In the genomic region with DNA sequence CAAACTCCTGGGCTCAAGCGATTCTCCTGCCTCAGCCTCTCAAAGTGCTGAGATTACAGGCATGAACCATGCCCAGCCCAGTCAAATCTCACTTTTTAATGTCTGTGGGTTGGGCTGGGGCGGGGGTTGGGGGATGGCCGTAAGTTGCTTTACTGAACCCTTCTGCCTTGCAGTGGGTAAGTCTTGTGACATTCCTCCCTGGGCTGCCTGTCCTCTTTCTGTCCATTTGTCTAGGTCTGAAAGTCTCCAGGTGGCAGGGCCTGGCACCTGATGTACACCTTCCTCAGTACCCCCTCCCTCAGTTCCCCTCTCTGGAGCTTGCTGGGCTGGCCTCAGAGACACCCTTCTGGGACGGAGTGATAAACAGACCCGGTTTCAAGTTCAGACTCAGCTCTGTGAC, we compare ENCODE assay signal across 18 cellular contexts. TPM values are rescaled to one million over a fixed set of nuclear protein-coding genes. Genes with fewer than 3 reads are reported as not detected.
A peak's percentile ranks its signal among the peaks of the same experiment; 100 is the strongest.
DNase-seq lines count a peak whose midpoint lies in the region; ATAC-seq and TF ChIP-seq lines count a peak whose summit lies in the region.
"Had no signal": no experiment of that assay in that cellular context is flagged by ENCODE, and none has a peak within 500 bp of the region (broad histone marks: within the 10 kb centered on the region; RNA-seq: fewer than 3 reads in every experiment).

No MANE protein-coding gene starts in this region.

- peaks cover 38 to 77% (median 61%) of the 10 kb centered on the region in 4 donors for H3K4me1 ChIP-seq in esophagus muscularis mucosa
- peaks cover 0 to 86% (median 17%) of the 10 kb centered on the region in 4 donors for H3K4me1 ChIP-seq in tibial nerve

- ATAC-seq in left cardiac atrium = no peak
- ATAC-seq: PC-3 had no signal

- peak overlapping the region; percentile 50 for H3K27ac Mint-ChIP-seq in neural crest cell (ENCODE audit: unreplicated experiment)

- 81% methylated on average over 5 of the region's 5 CpGs for WGBS in esophagus muscularis mucosa
- 70 to 77% methylated on average over 3 to 5 of the region's 5 CpGs for WGBS in tibial nerve, 2 donors
- 69 to 74% methylated on average over 5 of the region's 5 CpGs for WGBS in lower leg skin, 2 donors

- TF ChIP-seq CTCF in esophagus muscularis mucosa (IDR thresholded peaks at IDR 0.05) (no peak), neural crest cell (conservative IDR thresholded peaks at IDR 0.05) (no peak), tibial nerve (IDR thresholded peaks at IDR 0.05) (no peak), lower leg skin (IDR thresholded peaks at IDR 0.05) (no peak)

- no peak for TF ChIP-seq EP300 in esophagus muscularis mucosa (IDR thresholded peaks at IDR 0.05)
- TF ChIP-seq EP300 in tibial nerve (IDR thresholded peaks at IDR 0.05) = no peak

- TF ChIP-seq POLR2A in esophagus muscularis mucosa (IDR thresholded peaks at IDR 0.05; ENCODE audit: low read depth) (no peak), tibial nerve (IDR thresholded peaks at IDR 0.05) (no peak), lower leg skin (IDR thresholded peaks at IDR 0.05) (no peak)

- H3K9me3 Mint-ChIP-seq in neural crest cell = no peaks in the 10 kb centered on the region

- H3K4me3 Mint-ChIP-seq in neural crest cell = no peak overlapping the region

- H3K27me3 Mint-ChIP-seq in neural crest cell (ENCODE audit: low read depth) = no peaks in the 10 kb centered on the region

- H3K36me3 ChIP-seq in esophagus muscularis mucosa (peaks cover 0 to 28% (median 10%) of the 10 kb centered on the region in 4 donors), tibial nerve (peaks cover 0 to 17% (median 0%) of the 10 kb centered on the region in 3 donors)

- H3K4me3 ChIP-seq in esophagus muscularis mucosa (no peak overlapping the region), tibial nerve (no peak overlapping the region), lower leg skin (ENCODE audit: low read depth, poor library complexity, severe bottlenecking) (no peak overlapping the region)
- H3K4me3 ChIP-seq: BLaER1 treated with 17β-estradiol and CSF1 and Interleukin-3, amounts not matched to agents 10 nM and 100 nM had no signal

- DNase-seq in cardiac septum (ENCODE audit: low spot score) = peak; percentile 36
- DNase-seq in left cardiac atrium = no peak
- DNase-seq in esophagus muscularis mucosa (ENCODE audit: extremely low spot score) = no peak
- DNase-seq in neural crest cell (ENCODE audit: low read depth, low spot score) = no peak
- no peak for DNase-seq in tibial nerve (ENCODE audit: low spot score in 2 of 2)
- no peak for DNase-seq in activated T-cell treated with anti-CD3 and anti-CD28 coated beads for 4 hours
- no peak for DNase-seq in activated effector memory CD4-positive, alpha-beta T cell treated with anti-CD3 and anti-CD28 coated beads, Interleukin-2, amount 50 U/mL, for 16 hours
- DNase-seq in lower leg skin (ENCODE audit: low spot score in 2 of 2) = no peak
- DNase-seq: 8988T, DMS 273 treated with DMSO at 0.1 percent for 48 hours, KBM-7, NCI-H1092, NCI-H1694, NCI-H69, PC-3 had no signal

- H3K9me3 ChIP-seq in esophagus muscularis mucosa = no peaks in the 10 kb centered on the region
- H3K9me3 ChIP-seq in tibial nerve = no peaks in the 10 kb centered on the region
- H3K9me3 ChIP-seq: BLaER1 treated with 17β-estradiol and CSF1 and Interleukin-3, amounts not matched to agents 10 nM and 100 nM had no signal

- H3K4me1 Mint-ChIP-seq in neural crest cell = peaks cover 17% of the 10 kb centered on the region

- H3K27ac ChIP-seq in esophagus muscularis mucosa (replicated peaks in 1 of 4) (peak overlapping the region; percentile 44 to 65 (median 52)), tibial nerve (peak overlapping the region; percentile 15 to 87 (median 50))
- H3K27ac ChIP-seq: BLaER1 treated with 17β-estradiol and CSF1 and Interleukin-3, amounts not matched to agents 10 nM and 100 nM had no signal

- H3K27me3 ChIP-seq in esophagus muscularis mucosa = no peaks in the 10 kb centered on the region
- no peaks in the 10 kb centered on the region for H3K27me3 ChIP-seq in tibial nerve
- H3K27me3 ChIP-seq: BLaER1 treated with 17β-estradiol and CSF1 and Interleukin-3, amounts not matched to agents 10 nM and 100 nM had no signal

- peaks cover 4% of the 10 kb centered on the region for H3K36me3 Mint-ChIP-seq in neural crest cell (ENCODE audit: low read depth)

- intact Hi-C loops in cardiac septum (cut with DNase I) (no loop called here), left cardiac atrium (cut with DNase I) (no loop called here), esophagus muscularis mucosa (cut with DNase I) (no loop called here), lower leg skin (cut with DNase I; ENCODE audit: low total_unique reads) (no loop called here)

RNA-seq across cellular contexts. Expression of a gene that starts 13.3 kb away (rescaled TPM):
- 30.3 TPM for total RNA-seq in cardiac septum
- 10 to 100 TPM; 29.5 to 29.8 TPM for total RNA-seq in left cardiac atrium
- 10 to 100 TPM; 17.2 to 35.3 (median 25.1) TPM for total RNA-seq in esophagus muscularis mucosa
- 56.3 and 59.3 TPM in 2 replicates for total RNA-seq in neural crest cell
- total RNA-seq in tibial nerve = 10 to 100 TPM; 14.7 to 21.8 (median 17.3) TPM
- total RNA-seq in lower leg skin = 10 to 100 TPM in 3 of 4 donors, 1 to 10 TPM in 1; 7.0 to 24.3 (median 19.9) TPM

RNA-seq across cellular contexts. Expression of a gene that starts 51.3 kb away (rescaled TPM):
- total RNA-seq in cardiac septum = not detected
- total RNA-seq in left cardiac atrium = under 1 TPM in 1 of 2 donors, not detected in 1; 0.24 TPM
- total RNA-seq in esophagus muscularis mucosa = not detected
- not detected in 2 replicates for total RNA-seq in neural crest cell
- under 1 TPM in 2 of 4 donors, not detected in 2; 0.42 to 0.66 TPM for total RNA-seq in tibial nerve
- not detected for total RNA-seq in lower leg skin
- total RNA-seq: H1, M059J, PC-3 had no signal
